Comparison of ENCODE assay signal across 7 cellular contexts in genomic region chr6:150881911-150882481, GRCh38. TPM values are rescaled to one million over a fixed set of nuclear protein-coding genes. Genes with fewer than 3 reads are reported as not detected.
DNase-seq lines count a peak whose midpoint lies in the region; ATAC-seq and TF ChIP-seq lines count a peak whose summit lies in the region.

No MANE protein-coding gene starts in this region.

- no peaks in the 10 kb centered on the region for H3K27me3 Mint-ChIP-seq in activated T-helper 17 cell treated with anti-CD3 and anti-CD28 coated beads, Interleukin-2, amount 50 U/mL, for 72 hours

- TF ChIP-seq CTCF in liver (IDR thresholded peaks at IDR 0.05; ENCODE audit: low read depth, low read length, missing input control): no peak
- no peak for TF ChIP-seq CTCF in Peyer's patch (IDR thresholded peaks at IDR 0.05)

- 72% methylated on average over 3 of the region's 3 CpGs for WGBS in liver
- 18% methylated on average over 3 of the region's 3 CpGs for WGBS in urinary bladder

- DNase-seq in NCI-H146 treated with DMSO at 0.1 percent for 48 hours (lab: John Stamatoyannopoulos, UW; ENCODE audit: unreplicated experiment) (peak; percentile 80), cerebellar nuclear complex (lab: John Stamatoyannopoulos, UW) (peak; percentile 83 to 96), Peyer's patch (no peak)

- H3K27ac Mint-ChIP-seq in activated T-helper 17 cell treated with anti-CD3 and anti-CD28 coated beads, Interleukin-2, amount 50 U/mL, for 72 hours: no peak overlapping the region

- peaks cover 0 to 4% (median 2%) of the 10 kb centered on the region in 4 donors for H3K4me1 ChIP-seq in liver (ENCODE audit: control insufficient read depth in 4 of 4, insufficient read depth in 4 of 4, low read length in 3 of 4)
- H3K4me1 ChIP-seq in urinary bladder (ENCODE audit: insufficient read depth): no peaks in the 10 kb centered on the region
- H3K4me1 ChIP-seq in Peyer's patch: peaks cover 0 to 11% (median 0%) of the 10 kb centered on the region in 4 donors

- H3K27me3 ChIP-seq in liver (ENCODE audit: control insufficient read depth in 4 of 4, insufficient read depth in 4 of 4, low read length in 3 of 4) (no peaks in the 10 kb centered on the region), Peyer's patch (no peaks in the 10 kb centered on the region)

- TF ChIP-seq POLR2A in Peyer's patch (IDR thresholded peaks at IDR 0.05): no peak

- H3K9ac ChIP-seq in liver (ENCODE audit: low read depth in 1 of 2, low read length in 2 of 2): no peak overlapping the region

- no peak overlapping the region for H3K4me3 ChIP-seq in liver (ENCODE audit: low read depth in 1 of 3, low read length in 3 of 3)
- no peak overlapping the region for H3K4me3 ChIP-seq in urinary bladder (ENCODE audit: low read depth, low read length)
- H3K4me3 ChIP-seq in Peyer's patch: no peak overlapping the region

- H3K36me3 Mint-ChIP-seq in activated T-helper 17 cell treated with anti-CD3 and anti-CD28 coated beads, Interleukin-2, amount 50 U/mL, for 72 hours (ENCODE audit: low read depth): peaks cover 100% of the 10 kb centered on the region

- TF ChIP-seq RAD21 in liver (IDR thresholded peaks at IDR 0.05): peak in 1 of 2 donors; percentile 22

- H3K4me3 Mint-ChIP-seq in activated T-helper 17 cell treated with anti-CD3 and anti-CD28 coated beads, Interleukin-2, amount 50 U/mL, for 72 hours: no peak overlapping the region

- no peaks in the 10 kb centered on the region for H3K9me3 Mint-ChIP-seq in activated T-helper 17 cell treated with anti-CD3 and anti-CD28 coated beads, Interleukin-2, amount 50 U/mL, for 72 hours

- H3K4me1 Mint-ChIP-seq in activated T-helper 17 cell treated with anti-CD3 and anti-CD28 coated beads, Interleukin-2, amount 50 U/mL, for 72 hours: peaks cover 9% of the 10 kb centered on the region

- peak overlapping the region in 1 of 2 donors; percentile 17 for H3K27ac ChIP-seq in liver (ENCODE audit: low read depth in 1 of 2, low read length in 2 of 2)
- peak overlapping the region; percentile 29 for H3K27ac ChIP-seq in urinary bladder (ENCODE audit: low read depth)
- H3K27ac ChIP-seq in Peyer's patch: peak overlapping the region in 1 of 4 donors; percentile 33

- no peaks in the 10 kb centered on the region for H3K36me3 ChIP-seq in liver (ENCODE audit: control insufficient read depth in 4 of 4, insufficient read depth in 3 of 4, low read depth in 1 of 4, low read length in 3 of 4)
- H3K36me3 ChIP-seq in urinary bladder (ENCODE audit: insufficient read depth): no peaks in the 10 kb centered on the region
- no peaks in the 10 kb centered on the region for H3K36me3 ChIP-seq in Peyer's patch

- no peak for ATAC-seq in GM21737 (IDR thresholded peaks at IDR 0.05; ENCODE audit: unreplicated experiment)
- ATAC-seq in activated T-helper 17 cell treated with anti-CD3 and anti-CD28 coated beads, Interleukin-2, amount 50 U/mL, for 72 hours (replicated peaks): no peak

- H3K9me3 ChIP-seq in liver (ENCODE audit: control insufficient read depth in 4 of 4, low read length in 3 of 4) (no peaks in the 10 kb centered on the region), Peyer's patch (no peaks in the 10 kb centered on the region)

TF ChIP-seq in liver, 16 proteins besides CTCF, POLR2A, EP300 and RAD21:
- peak in 1 of 2 donors; percentile 8 for TF ChIP-seq RXRA (IDR thresholded peaks at IDR 0.05)
- TF ChIP-seq SP1 (IDR thresholded peaks at IDR 0.05): peak; percentile 57
- TF ChIP-seq, protein P1, sequence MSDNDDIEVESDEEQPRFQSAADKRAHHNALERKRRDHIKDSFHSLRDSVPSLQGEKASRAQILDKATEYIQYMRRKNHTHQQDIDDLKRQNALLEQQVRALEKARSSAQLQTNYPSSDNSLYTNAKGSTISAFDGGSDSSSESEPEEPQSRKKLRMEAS (IDR thresholded peaks at IDR 0.05): peak; percentile 13
- TF ChIP-seq FOXA1 (IDR thresholded peaks at IDR 0.05): no peak
- TF ChIP-seq NR2F2 (IDR thresholded peaks at IDR 0.05): peak; percentile 94

RNA-seq across cellular contexts. Expression of gene MTHFD1L, which starts 16.5 kb away (rescaled TPM):
- 1 to 10 TPM; 3.5 to 7.7 TPM for total RNA-seq in liver
- 1 to 10 TPM; 2.0 to 2.1 TPM for polyA plus RNA-seq in liver
- total RNA-seq in urinary bladder: 13.7 TPM
- 4.6 TPM for polyA plus RNA-seq in urinary bladder
- total RNA-seq in activated T-helper 17 cell treated with anti-CD3 and anti-CD28 coated beads, Interleukin-2, amount 50 U/mL, for 72 hours: 100 to 1,000 TPM in 1 of 2 donors, 10 to 100 TPM in 1; 58.0 to 107 TPM
- 10 to 100 TPM in 1 of 4 donors, 1 to 10 TPM in 3; 4.3 to 23.1 (median 4.7) TPM for total RNA-seq in Peyer's patch

Comparison
In these comparisons a context has a peak if more than half of its experiments do, and no peak if none do; other contexts are left out.
1. DNase-seq: peak in NCI-H146 treated with DMSO at 0.1 percent for 48 hours (single experiment) and cerebellar nuclear complex (2 of 2); none in Peyer's patch (0 of 3).